9 cellular contexts compared by ENCODE assay signal in genomic region chr9:34651286-34651685, GRCh38. TPM values are rescaled to one million over a fixed set of nuclear protein-coding genes. Genes with fewer than 3 reads are reported as not detected.
DNase-seq lines count a peak whose midpoint lies in the region; ATAC-seq and TF ChIP-seq lines count a peak whose summit lies in the region.
"Had no signal": no experiment of that assay in that cellular context is flagged by ENCODE, and none has a peak within 500 bp of the region (broad histone marks: within the 10 kb centered on the region; RNA-seq: fewer than 3 reads in every experiment).

No MANE protein-coding gene starts in this region.

- ATAC-seq in left colon (peak; percentile 8), GM21381 (IDR thresholded peaks at IDR 0.05; ENCODE audit: unreplicated experiment) (no peak)

- WGBS in smooth muscle cell (ENCODE audit: low lambda C conversion rate), result 59% methylated on average over 4 of the region's 4 CpGs

- H3K4me3 ChIP-seq in H7 (ENCODE audit: insufficient read depth, low read depth, low read length), result peak overlapping the region; percentile 32
- peak overlapping the region; percentile 48 for H3K4me3 ChIP-seq in smooth muscle cell

- peak overlapping the region in 4 of 5 experiments; percentile 66 to 97 (median 97) for H3K27ac Mint-ChIP-seq in brain

- H3F3A ChIP-seq in smooth muscle cell (ENCODE audit: low read depth), result peaks cover 17% of the 10 kb centered on the region

- H3K27ac ChIP-seq in smooth muscle cell (ENCODE audit: low read depth), result peak overlapping the region; percentile 79

- peaks cover 21% of the 10 kb centered on the region for H3K79me2 ChIP-seq in smooth muscle cell (ENCODE audit: low read depth)

- H3K27me3 Mint-ChIP-seq in brain, result peaks cover 6% of the 10 kb centered on the region

- peaks cover 26% of the 10 kb centered on the region for H3K36me3 Mint-ChIP-seq in brain

- intact Hi-C loops in left colon (cut with DNase I, micrococcal nuclease), result no loop called here

- H3K9me3 ChIP-seq in smooth muscle cell (replicated peaks; ENCODE audit: low read depth), result no peaks in the 10 kb centered on the region

- no peaks in the 10 kb centered on the region for H4K20me1 ChIP-seq in smooth muscle cell (ENCODE audit: low read depth)

- TF ChIP-seq CTCF in brain (conservative IDR thresholded peaks at IDR 0.05) (no peak), smooth muscle cell (IDR thresholded peaks at IDR 0.05; ENCODE audit: borderline replicate concordance, insufficient read depth, poor library complexity, severe bottlenecking) (no peak)

- peaks cover 15% of the 10 kb centered on the region for H3K36me3 ChIP-seq in H7 (replicated peaks; ENCODE audit: control insufficient read depth, insufficient read depth, low read length)
- H3K36me3 ChIP-seq in smooth muscle cell (ENCODE audit: low read depth), result no peaks in the 10 kb centered on the region

- no peaks in the 10 kb centered on the region for H3K27me3 ChIP-seq in H7 (ENCODE audit: control insufficient read depth, insufficient read depth, low read length)
- no peaks in the 10 kb centered on the region for H3K27me3 ChIP-seq in smooth muscle cell (ENCODE audit: low read depth)

- peak overlapping the region; percentile 86 for H3K4me2 ChIP-seq in smooth muscle cell

- H2AFZ ChIP-seq in smooth muscle cell (ENCODE audit: low read depth), result peak overlapping the region; percentile 71

- H3K4me1 Mint-ChIP-seq in brain, result peaks cover 83% of the 10 kb centered on the region

- peak overlapping the region; percentile 76 for H3K9ac ChIP-seq in smooth muscle cell (ENCODE audit: low read depth)

- H3K4me3 Mint-ChIP-seq in brain, result peak overlapping the region in 4 of 5 experiments; percentile 56 to 85 (median 82)

- DNase-seq in H7 (peak; percentile 28), left colon (peak; percentile 52 to 62), smooth muscle cell (lab: John Stamatoyannopoulos, UW; ENCODE audit: unreplicated experiment) (no peak), NK-92 (lab: John Stamatoyannopoulos, UW; ENCODE audit: unreplicated experiment) (no peak), NCI-H2081 treated with DMSO at 0.1 percent for 48 hours (lab: John Stamatoyannopoulos, UW) (no peak), ecto neural progenitor cell (ENCODE audit: low spot score) (no peak)

- peaks cover 27% of the 10 kb centered on the region for H3K4me1 ChIP-seq in smooth muscle cell (ENCODE audit: low read depth)

- H3K9me3 Mint-ChIP-seq in brain, result no peaks in the 10 kb centered on the region
- H3K9me3 Mint-ChIP-seq: dendritic cell treated with granulocyte-macrophage colony-stimulating factor and Interleukin-4, amounts not matched to agents 40 ng/mL and 50 ng/mL, for 4 days had no signal

RNA-seq across cellular contexts. Expression of gene IL11RA, which starts 0.7 kb away (rescaled TPM):
- total RNA-seq in H7 (2014; rRNA removed; shearing (Covaris generic)), result 7.3 and 9.8 TPM in 2 replicates
- 8.0 TPM for polyA plus RNA-seq in brain (ENCODE audit: insufficient read depth, low read depth, low replicate concordance)
- 10 to 100 TPM; 18.6 to 22.4 TPM for total RNA-seq in left colon
- 44.5 and 72.1 TPM in 2 replicates for total RNA-seq in smooth muscle cell
- polyA plus RNA-seq in smooth muscle cell, result 69.8 and 99.8 TPM in 2 replicates

RNA-seq across cellular contexts. Expression of gene GALT, which starts 4.8 kb away (rescaled TPM):
- total RNA-seq in H7 (2014; rRNA removed; shearing (Covaris generic)), result 33.5 and 42.0 TPM in 2 replicates
- polyA plus RNA-seq in brain (ENCODE audit: insufficient read depth, low read depth, low replicate concordance), result 27.2 TPM
- total RNA-seq in left colon, result 10 to 100 TPM; 49.6 to 50.5 TPM
- 25.9 and 32.9 TPM in 2 replicates for total RNA-seq in smooth muscle cell
- 46.4 and 52.2 TPM in 2 replicates for polyA plus RNA-seq in smooth muscle cell

RNA-seq across cellular contexts. Expression of gene CCL27, which starts 11.2 kb away (rescaled TPM):
- 0.10 and 0.41 TPM in 2 replicates for total RNA-seq in H7 (2014; rRNA removed; shearing (Covaris generic))
- polyA plus RNA-seq in brain (ENCODE audit: insufficient read depth, low read depth, low replicate concordance) (1.4 TPM), smooth muscle cell (1.0 TPM in 2 replicates)
- total RNA-seq in left colon (not detected), smooth muscle cell (3.6 TPM in 1 of 2 replicates, not detected in the other)

RNA-seq across cellular contexts. Expression of gene SIGMAR1, which starts 13.7 kb away (rescaled TPM):
- 117 and 138 TPM in 2 replicates for total RNA-seq in H7 (2014; rRNA removed; shearing (Covaris generic))
- polyA plus RNA-seq in brain (ENCODE audit: insufficient read depth, low read depth, low replicate concordance) (81.1 TPM), smooth muscle cell (152 and 192 TPM in 2 replicates)
- total RNA-seq in left colon (10 to 100 TPM; 47.7 to 58.4 TPM), smooth muscle cell (99.6 and 105 TPM in 2 replicates)

RNA-seq across cellular contexts. Expression of gene ARID3C, which starts 22.4 kb away (rescaled TPM):
- not detected in 2 replicates for total RNA-seq in H7 (2014; rRNA removed; shearing (Covaris generic))
- not detected for polyA plus RNA-seq in brain (ENCODE audit: insufficient read depth, low read depth, low replicate concordance)
- total RNA-seq in left colon, result not detected
- not detected in 2 replicates for total RNA-seq in smooth muscle cell
- 0.40 and 0.45 TPM in 2 replicates for polyA plus RNA-seq in smooth muscle cell

Comparison
In these comparisons a context has a peak if more than half of its experiments do, and no peak if none do; other contexts are left out.
1. DNase-seq: peak in H7 (single experiment) and left colon (2 of 2); none in smooth muscle cell (single experiment), NK-92 (single experiment), NCI-H2081 treated with DMSO at 0.1 percent for 48 hours (single experiment) and ecto neural progenitor cell (single experiment).